Comparison of ENCODE assay signal across 12 cellular contexts in the genomic region with DNA sequence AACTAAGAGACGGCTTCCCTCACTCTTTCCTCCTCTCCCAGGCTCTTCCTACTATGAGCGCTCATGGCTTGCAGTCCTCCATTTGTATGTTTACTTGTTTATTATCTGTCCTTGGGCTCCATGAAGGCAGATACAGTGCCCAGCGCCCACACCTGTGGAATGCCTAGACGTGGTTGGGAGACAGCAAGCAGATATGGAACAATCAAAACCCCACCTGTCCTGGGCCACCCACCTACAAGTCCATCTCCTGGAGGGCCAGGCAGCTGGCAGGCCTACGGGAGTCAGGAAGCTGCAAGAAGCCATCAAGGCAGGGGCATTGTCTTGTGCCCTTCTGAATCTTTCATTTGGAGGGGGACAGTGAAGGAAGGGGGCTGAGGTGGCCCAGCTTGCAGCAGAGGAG.
DNase-seq lines count a peak whose midpoint lies in the region; ATAC-seq and TF ChIP-seq lines count a peak whose summit lies in the region.
"Had no signal": no experiment of that assay in that cellular context is flagged by ENCODE, and none has a peak within 500 bp of the region (broad histone marks: within the 10 kb centered on the region; RNA-seq: fewer than 3 reads in every experiment).

No MANE protein-coding gene starts in this region.

- H3K27ac Mint-ChIP-seq in CD4-positive, alpha-beta T cell = peak overlapping the region; percentile 67
- no peak overlapping the region for H3K27ac Mint-ChIP-seq in neural crest cell (ENCODE audit: unreplicated experiment)

- intact Hi-C loops in CD4-positive, alpha-beta T cell (cut with DNase I, micrococcal nuclease) = loop anchor here in 1 of 2 experiments (2.0 to 10.0 kb wide), 7 partner anchors 26 to 512 kb away; a partner anchor contains a TSS
- intact Hi-C loops in dorsolateral prefrontal cortex (cut with DNase I) = loop anchor here in 1 of 2 donors (10.0 kb wide), 1 partner anchor 304 kb away; a partner anchor contains a TSS

- no peak for DNase-seq in CD4-positive, alpha-beta T cell
- DNase-seq in dorsolateral prefrontal cortex (no peak), neural crest cell (ENCODE audit: low read depth, low spot score) (no peak), glomerular visceral epithelial cell (ENCODE audit: extremely low spot score) (no peak), DMS53 treated with DMSO at 0.1 percent for 48 hours (lab: John Stamatoyannopoulos, UW; ENCODE audit: unreplicated experiment) (no peak)
- no peak for DNase-seq in stimulated activated CD4-positive, alpha-beta T cell treated with anti-CD3 and anti-CD28 coated beads, Interleukin-4, amount 100 ng/mL, for 24 hours
- DNase-seq: brain microvascular endothelial cell, erythroblast, NCI-H2171 treated with DMSO at 0.1 percent for 48 hours, T1000 had no signal

- no peaks in the 10 kb centered on the region for H3K27me3 ChIP-seq in CD4-positive, alpha-beta T cell (ENCODE audit: control insufficient read depth, insufficient read depth, low read length)
- H3K27me3 ChIP-seq in dorsolateral prefrontal cortex = no peaks in the 10 kb centered on the region
- H3K27me3 ChIP-seq: brain microvascular endothelial cell had no signal

- peaks cover 30% of the 10 kb centered on the region for H3K36me3 Mint-ChIP-seq in CD4-positive, alpha-beta T cell (ENCODE audit: low read depth)
- no peaks in the 10 kb centered on the region for H3K36me3 Mint-ChIP-seq in neural crest cell (ENCODE audit: low read depth)

- H3K9me3 Mint-ChIP-seq in CD4-positive, alpha-beta T cell = no peaks in the 10 kb centered on the region
- H3K9me3 Mint-ChIP-seq in neural crest cell = no peaks in the 10 kb centered on the region

- POLR2A ChIA-PET in CD4-positive, alpha-beta T cell (lab: Charles Lee) = interaction anchor here (1.2 kb wide), 1 partner anchor 24 kb away, joined by 3 read pairs; no protein-coding TSS in a partner anchor

- peak overlapping the region in 18 of 59 donors; percentile 29 to 84 (median 70) for H3K4me3 ChIP-seq in dorsolateral prefrontal cortex

- no peaks in the 10 kb centered on the region for H3K27me3 Mint-ChIP-seq in CD4-positive, alpha-beta T cell
- H3K27me3 Mint-ChIP-seq in neural crest cell (ENCODE audit: low read depth) = peaks cover 13% of the 10 kb centered on the region

- CTCF ChIA-PET in CD4-positive, alpha-beta T cell (lab: Charles Lee) = interaction anchor here (0.9 to 2.0 kb wide), 2 partner anchors 15 to 27 kb away, joined by 3 to 12 read pairs; no protein-coding TSS in a partner anchor

- H3K36me3 ChIP-seq in KOPT-K1 (ENCODE audit: insufficient read depth, low read length) = 0 out of 2 replicates have a peak, but pooled peaks cover 5% of the 10 kb centered on the region
- H3K36me3 ChIP-seq: brain microvascular endothelial cell had no signal

- no peak overlapping the region for H3K27ac ChIP-seq in CD4-positive, alpha-beta T cell (ENCODE audit: low read depth, low read length)
- peak overlapping the region; percentile 27 for H3K27ac ChIP-seq in KOPT-K1 (ENCODE audit: low read depth, low read length, poor library complexity, severe bottlenecking)
- H3K27ac ChIP-seq in dorsolateral prefrontal cortex = peak overlapping the region in 30 of 59 donors; percentile 3 to 82 (median 52)
- H3K27ac ChIP-seq: brain microvascular endothelial cell had no signal

- peaks cover 76% of the 10 kb centered on the region for H3K4me1 Mint-ChIP-seq in CD4-positive, alpha-beta T cell (ENCODE audit: low read depth)
- peaks cover 45% of the 10 kb centered on the region for H3K4me1 Mint-ChIP-seq in neural crest cell

- no peak for TF ChIP-seq CTCF in CD4-positive, alpha-beta T cell (IDR thresholded peaks at IDR 0.05)
- TF ChIP-seq CTCF in dorsolateral prefrontal cortex (IDR thresholded peaks at IDR 0.05 in 54 of 56, conservative IDR thresholded peaks at IDR 0.05 in 2 of 56; ENCODE audit: low read depth in 1 of 56, partially characterized antibody in 56 of 56) (no peak), neural crest cell (conservative IDR thresholded peaks at IDR 0.05) (no peak)

- ATAC-seq in CD4-positive, alpha-beta T cell (ENCODE audit: poor library complexity) = no peak
- no peak for ATAC-seq in GM19463 (IDR thresholded peaks at IDR 0.05; ENCODE audit: unreplicated experiment)

- H3K9me3 ChIP-seq in CD4-positive, alpha-beta T cell (ENCODE audit: control insufficient read depth, low read length) = no peaks in the 10 kb centered on the region
- no peaks in the 10 kb centered on the region for H3K9me3 ChIP-seq in KOPT-K1 (ENCODE audit: insufficient read depth, low read length, poor library complexity, severe bottlenecking)

- peak overlapping the region; percentile 80 for H3K4me3 Mint-ChIP-seq in CD4-positive, alpha-beta T cell
- peak overlapping the region; percentile 82 for H3K4me3 Mint-ChIP-seq in neural crest cell
